In genomic region chr2:70084973-70085710, GRCh38 we compare ENCODE assay signal across 8 cellular contexts. TPM values are rescaled to one million over a fixed set of nuclear protein-coding genes. Genes with fewer than 3 reads are reported as not detected.
DNase-seq lines count a peak whose midpoint lies in the region; ATAC-seq, FAIRE-seq and TF ChIP-seq lines count a peak whose summit lies in the region.

No MANE protein-coding gene starts in this region.

- H3K4me1 ChIP-seq in gastroesophageal sphincter (peaks cover 6 to 56% (median 18%) of the 10 kb centered on the region in 3 donors), pancreas (peaks cover 18 to 29% (median 26%) of the 10 kb centered on the region in 3 donors), BE2C (peaks cover 6% of the 10 kb centered on the region; the same call in 1 of the 2 replicates)

- peak overlapping the region; percentile 90 to 100 (median 98) for H3K27ac ChIP-seq in gastroesophageal sphincter
- H3K27ac ChIP-seq in pancreas, result peak overlapping the region; percentile 100

- H3K27me3 ChIP-seq in gastroesophageal sphincter (no peaks in the 10 kb centered on the region), pancreas (no peaks in the 10 kb centered on the region), BE2C (no peaks in the 10 kb centered on the region)

- peaks cover 45% of the 10 kb centered on the region for H3K4me1 Mint-ChIP-seq in activated T-cell treated with anti-CD3 and anti-CD28 coated beads, Interleukin-2, amount 50 U/mL, for 4 hours (ENCODE audit: low read depth)

- no peak for TF ChIP-seq EP300 in gastroesophageal sphincter (IDR thresholded peaks at IDR 0.05)

- no peaks in the 10 kb centered on the region for H3K9me3 Mint-ChIP-seq in activated T-cell treated with anti-CD3 and anti-CD28 coated beads, Interleukin-2, amount 50 U/mL, for 4 hours

- H3K36me3 Mint-ChIP-seq in activated T-cell treated with anti-CD3 and anti-CD28 coated beads, Interleukin-2, amount 50 U/mL, for 4 hours (ENCODE audit: insufficient read depth), result peaks cover 43% of the 10 kb centered on the region

- ATAC-seq in activated T-cell treated with anti-CD3 and anti-CD28 coated beads, Interleukin-2, amount 50 U/mL, for 4 hours, result peak; percentile 5 to 8
- ATAC-seq in gastroesophageal sphincter (no peak), pancreas (peak in 2 of 4 donors; percentile 30 to 42), HG03342 (IDR thresholded peaks at IDR 0.05; ENCODE audit: unreplicated experiment) (no peak), GM19397 (IDR thresholded peaks at IDR 0.05; ENCODE audit: unreplicated experiment) (no peak)

- WGBS in gastroesophageal sphincter (ENCODE audit: low coverage in 1 of 2), 2 donors, result 44 to 55% methylated on average over 5 to 7 of the region's 10 CpGs
- 9 to 11% methylated on average over 10 of the region's 10 CpGs for WGBS in pancreas, 2 donors

- peak overlapping the region; percentile 98 for H3K4me3 Mint-ChIP-seq in activated T-cell treated with anti-CD3 and anti-CD28 coated beads, Interleukin-2, amount 50 U/mL, for 4 hours

- H3K9me3 ChIP-seq in gastroesophageal sphincter (no peaks in the 10 kb centered on the region), pancreas (no peaks in the 10 kb centered on the region), BE2C (no peaks in the 10 kb centered on the region)

- H3K4me3 ChIP-seq in GM12865 (ENCODE audit: low read depth, low read length) (peak overlapping the region; percentile 86), gastroesophageal sphincter (peak overlapping the region; percentile 67 to 83), pancreas (peak overlapping the region in 3 of 4 donors; percentile 1 to 91 (median 84)), BE2C (ENCODE audit: low read depth, low read length) (no peak overlapping the region)

- no peak for TF ChIP-seq POLR2A in gastroesophageal sphincter (IDR thresholded peaks at IDR 0.05)

- TF ChIP-seq CTCF in GM12865 (IDR thresholded peaks at IDR 0.05; ENCODE audit: insufficient read depth, low read depth, low read length, missing control alignments) (no peak), gastroesophageal sphincter (IDR thresholded peaks at IDR 0.05) (no peak), pancreas (IDR thresholded peaks at IDR 0.05) (no peak), BE2C (IDR thresholded peaks at IDR 0.05; ENCODE audit: low read depth, low read length) (no peak)

- H3K36me3 ChIP-seq in gastroesophageal sphincter (peaks cover 0 to 52% of the 10 kb centered on the region in 2 donors), pancreas (peaks cover 0 to 16% (median 0%) of the 10 kb centered on the region in 3 donors), BE2C (peaks cover 15% of the 10 kb centered on the region)

- FAIRE-seq in pancreas (lab: Jason Lieb, UNC), result no peak

- intact Hi-C loops in pancreas (cut with DNase I), result loop anchor here in 1 of 3 donors (5.0 kb wide), 1 partner anchor 37 kb away; no protein-coding TSS in a partner anchor

- H3K27me3 Mint-ChIP-seq in activated T-cell treated with anti-CD3 and anti-CD28 coated beads, Interleukin-2, amount 50 U/mL, for 4 hours (ENCODE audit: low read depth), result no peaks in the 10 kb centered on the region

- peak; percentile 89 for DNase-seq in GM12865 (ENCODE audit: low read depth)
- DNase-seq in NCI-H2227 (lab: John Stamatoyannopoulos, UW; ENCODE audit: unreplicated experiment), result peak; percentile 41
- DNase-seq in activated T-cell treated with anti-CD3 and anti-CD28 coated beads, Interleukin-2, amount 50 U/mL, for 4 hours, result peak; percentile 72
- peak in 5 of 6 donors; percentile 40 to 79 (median 47) for DNase-seq in pancreas
- DNase-seq in BE2C, result no peak

RNA-seq across cellular contexts. Expression of gene PCBP1, which starts 2.1 kb away (rescaled TPM):
- 100 to 1,000 TPM; 427 to 493 (median 462) TPM for total RNA-seq in activated T-cell treated with anti-CD3 and anti-CD28 coated beads, Interleukin-2, amount 50 U/mL, for 4 hours
- total RNA-seq in gastroesophageal sphincter (100 to 1,000 TPM; 117 to 222 (median 167) TPM), pancreas (100 to 1,000 TPM; 121 to 232 (median 177) TPM)
- 100 to 1,000 TPM; 132 to 179 TPM for polyA plus RNA-seq in pancreas
- polyA plus RNA-seq in BE2C (2012; ENCODE audit: insufficient read depth, insufficient read length, low read depth), result 374 TPM

Comparison
In these comparisons a context has a peak if more than half of its experiments do, and no peak if none do; other contexts are left out.
1. ATAC-seq: peak in activated T-cell treated with anti-CD3 and anti-CD28 coated beads, Interleukin-2, amount 50 U/mL, for 4 hours (2 of 2); none in gastroesophageal sphincter (single experiment), HG03342 (single experiment) and GM19397 (single experiment).